Comparison of ENCODE assay signal across 21 cellular contexts in the genomic region with DNA sequence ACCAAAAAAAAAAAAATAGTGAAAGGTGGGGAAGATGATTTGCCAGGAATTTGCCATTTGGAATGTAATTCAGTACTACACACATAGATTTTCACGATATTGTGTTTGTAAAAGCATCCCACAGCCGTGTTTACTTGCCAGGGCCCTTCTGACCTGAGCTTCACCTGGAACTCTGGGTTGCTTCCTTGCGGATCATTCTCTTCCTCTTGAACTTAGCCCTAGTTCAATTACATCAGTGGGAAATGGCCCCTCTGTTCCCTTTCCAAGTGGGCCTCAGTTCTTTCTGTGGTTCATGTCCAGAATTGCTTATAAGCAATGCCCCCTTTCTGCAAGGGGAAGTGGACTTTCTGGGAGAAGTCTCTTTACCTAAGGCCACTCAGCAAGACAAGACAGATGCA. TPM values are rescaled to one million over a fixed set of nuclear protein-coding genes. Genes with fewer than 3 reads are reported as not detected.
"Had no signal": no experiment of that assay in that cellular context is flagged by ENCODE, and none has a peak within 500 bp of the region (broad histone marks: within the 10 kb centered on the region; RNA-seq: fewer than 3 reads in every experiment).

No MANE protein-coding gene starts in this region.

- H3K36me3 ChIP-seq: cardiac muscle cell, heart left ventricle, ovary, right atrium auricular region, tibial nerve had no signal

- DNase-seq: activated CD4-positive, alpha-beta memory T cell treated with anti-CD3 and anti-CD28 coated beads, Interleukin-2, amount 10 ng/mL, durations not matched to agents 7 days and 5 days; activated CD4-positive, alpha-beta T cell treated with anti-CD3 and anti-CD28 coated beads, Interleukin-2, amount 10 ng/mL, durations not matched to agents 24 days and 14 days; activated effector memory CD4-positive, alpha-beta T cell treated with Interleukin-2 at 50 U/mL for 16 hours; activated naive CD4-positive, alpha-beta T cell treated with anti-CD3 and anti-CD28 coated beads, Interleukin-2, amount 10 ng/mL, durations not matched to agents 7 days and 5 days; activated naive CD8-positive, alpha-beta T cell treated with anti-CD3 and anti-CD28 coated beads, Interleukin-2, amount 50 U/mL, for 24 hours; activated T-cell treated with anti-CD3 and anti-CD28 coated beads, Interleukin-2, amount 50 U/mL, for 72 hours; cortex of kidney; heart left ventricle; left ventricle myocardium superior; mucosa of descending colon; ovary; psoas muscle; stimulated activated CD4-positive, alpha-beta T cell treated with anti-CD3 and anti-CD28 coated beads, Interleukin-1b, Interleukin-23, amount 100 ng/mL, for 48 hours; T-helper 2 cell had no signal

- H3K27me3 ChIP-seq: cardiac muscle cell, ovary, right atrium auricular region, tibial nerve had no signal

- H3K4me3 Mint-ChIP-seq: activated CD4-positive, alpha-beta memory T cell treated with anti-CD3 and anti-CD28 coated beads, Interleukin-2, amount 10 ng/mL, durations not matched to agents 7 days and 5 days; activated CD4-positive, alpha-beta T cell treated with anti-CD3 and anti-CD28 coated beads, Interleukin-2, amount 10 ng/mL, durations not matched to agents 24 days and 14 days; activated naive CD4-positive, alpha-beta T cell treated with anti-CD3 and anti-CD28 coated beads, Interleukin-2, amount 10 ng/mL, durations not matched to agents 7 days and 5 days; activated naive CD8-positive, alpha-beta T cell treated with anti-CD3 and anti-CD28 coated beads, Interleukin-2, amount 50 U/mL, for 24 hours; activated T-cell treated with anti-CD3 and anti-CD28 coated beads, Interleukin-2, amount 50 U/mL, for 72 hours; neural crest cell; stimulated activated naive CD8-positive, alpha-beta T cell treated with anti-CD3 and anti-CD28 coated beads, Interleukin-15, Interleukin-2, amounts not matched to agents 100 ng/mL and 50 ng/mL, for 24 hours had no signal

- H3K9me3 Mint-ChIP-seq: activated CD4-positive, alpha-beta memory T cell treated with anti-CD3 and anti-CD28 coated beads, Interleukin-2, amount 10 ng/mL, durations not matched to agents 7 days and 5 days; activated CD4-positive, alpha-beta T cell treated with anti-CD3 and anti-CD28 coated beads, Interleukin-2, amount 10 ng/mL, durations not matched to agents 24 days and 14 days; activated naive CD4-positive, alpha-beta T cell treated with anti-CD3 and anti-CD28 coated beads, Interleukin-2, amount 10 ng/mL, durations not matched to agents 7 days and 5 days; activated naive CD8-positive, alpha-beta T cell treated with anti-CD3 and anti-CD28 coated beads, Interleukin-2, amount 50 U/mL, for 24 hours; activated T-cell treated with anti-CD3 and anti-CD28 coated beads, Interleukin-2, amount 50 U/mL, for 72 hours; stimulated activated naive CD8-positive, alpha-beta T cell treated with anti-CD3 and anti-CD28 coated beads, Interleukin-15, Interleukin-2, amounts not matched to agents 100 ng/mL and 50 ng/mL, for 24 hours had no signal

- H3K9me3 ChIP-seq: heart left ventricle, mucosa of descending colon, ovary, psoas muscle, right atrium auricular region, tibial nerve had no signal

- H3K27ac Mint-ChIP-seq: activated CD4-positive, alpha-beta memory T cell treated with anti-CD3 and anti-CD28 coated beads, Interleukin-2, amount 10 ng/mL, durations not matched to agents 7 days and 5 days; activated CD4-positive, alpha-beta T cell treated with anti-CD3 and anti-CD28 coated beads, Interleukin-2, amount 10 ng/mL, durations not matched to agents 24 days and 14 days; activated naive CD4-positive, alpha-beta T cell treated with anti-CD3 and anti-CD28 coated beads, Interleukin-2, amount 10 ng/mL, durations not matched to agents 7 days and 5 days; activated naive CD8-positive, alpha-beta T cell treated with anti-CD3 and anti-CD28 coated beads, Interleukin-2, amount 50 U/mL, for 24 hours; activated T-cell treated with anti-CD3 and anti-CD28 coated beads, Interleukin-2, amount 50 U/mL, for 72 hours; stimulated activated naive CD8-positive, alpha-beta T cell treated with anti-CD3 and anti-CD28 coated beads, Interleukin-15, Interleukin-2, amounts not matched to agents 100 ng/mL and 50 ng/mL, for 24 hours had no signal

- H3K4me3 ChIP-seq: cardiac muscle cell, heart left ventricle, mucosa of descending colon, ovary, psoas muscle, right atrium auricular region, tibial nerve had no signal

- H3K27ac ChIP-seq: cardiac muscle cell, epithelial cell of prostate, heart left ventricle, ovary, psoas muscle, right atrium auricular region, tibial nerve, VCaP had no signal

- H3K4me1 ChIP-seq: psoas muscle, right atrium auricular region had no signal

- H3K4me1 Mint-ChIP-seq: activated CD4-positive, alpha-beta memory T cell treated with anti-CD3 and anti-CD28 coated beads, Interleukin-2, amount 10 ng/mL, durations not matched to agents 7 days and 5 days; activated CD4-positive, alpha-beta T cell treated with anti-CD3 and anti-CD28 coated beads, Interleukin-2, amount 10 ng/mL, durations not matched to agents 24 days and 14 days; activated naive CD4-positive, alpha-beta T cell treated with anti-CD3 and anti-CD28 coated beads, Interleukin-2, amount 10 ng/mL, durations not matched to agents 7 days and 5 days; activated naive CD8-positive, alpha-beta T cell treated with anti-CD3 and anti-CD28 coated beads, Interleukin-2, amount 50 U/mL, for 24 hours had no signal

- H3K36me3 Mint-ChIP-seq: activated naive CD4-positive, alpha-beta T cell treated with anti-CD3 and anti-CD28 coated beads, Interleukin-2, amount 10 ng/mL, durations not matched to agents 7 days and 5 days had no signal

RNA-seq across cellular contexts. Expression of gene ABCA4, which starts 41.0 kb away (rescaled TPM):
- total RNA-seq: activated CD4-positive, alpha-beta memory T cell treated with anti-CD3 and anti-CD28 coated beads, Interleukin-2, amount 10 ng/mL, durations not matched to agents 7 days and 5 days; cardiac muscle cell had no signal
